ENCODE assay signal across 31 cellular contexts in genomic region chr9:92403153-92403552, GRCh38. TPM values are rescaled to one million over a fixed set of nuclear protein-coding genes. Genes with fewer than 3 reads are reported as not detected.
DNase-seq lines count a peak whose midpoint lies in the region; ATAC-seq and TF ChIP-seq lines count a peak whose summit lies in the region.
"Had no signal": no experiment of that assay in that cellular context is flagged by ENCODE, and none has a peak within 500 bp of the region (broad histone marks: within the 10 kb centered on the region; RNA-seq: fewer than 3 reads in every experiment).

No MANE protein-coding gene starts in this region.

- no peaks in the 10 kb centered on the region for H3K9me2 ChIP-seq in Loucy (replicated peaks; ENCODE audit: low read depth, low read length)

- H3K4me2 ChIP-seq in Loucy (ENCODE audit: low read depth, low read length, poor library complexity, severe bottlenecking) = peak overlapping the region; percentile 84
- H3K4me2 ChIP-seq: BLaER1 treated with 17β-estradiol and CSF1 and Interleukin-3, amounts not matched to agents 10 nM and 100 nM had no signal

- H3K27ac ChIP-seq in coronary artery (peak overlapping the region; percentile 57 to 92), muscle layer of duodenum (ENCODE audit: low read length) (no peak overlapping the region), tibial artery (peak overlapping the region; percentile 57 to 76)
- H3K27ac ChIP-seq: BLaER1 treated with 17β-estradiol and CSF1 and Interleukin-3, amounts not matched to agents 10 nM and 100 nM; Peyer's patch had no signal

- H3K9me3 ChIP-seq in Loucy (ENCODE audit: insufficient read depth, low read depth, low read length) = no peaks in the 10 kb centered on the region
- H3K9me3 ChIP-seq in muscle layer of duodenum (ENCODE audit: control insufficient read depth in 1 of 2, low read length in 2 of 2) = no peaks in the 10 kb centered on the region
- no peaks in the 10 kb centered on the region for H3K9me3 ChIP-seq in tibial artery
- H3K9me3 ChIP-seq: Peyer's patch had no signal

- H4K20me1 ChIP-seq in Loucy (ENCODE audit: insufficient read depth, low read length, poor library complexity, severe bottlenecking) = no peaks in the 10 kb centered on the region
- H4K20me1 ChIP-seq: BLaER1 treated with 17β-estradiol and CSF1 and Interleukin-3, amounts not matched to agents 10 nM and 100 nM had no signal

- intact Hi-C loops in tibial artery (cut with DNase I; ENCODE audit: low total_unique reads) = no loop called here
- intact Hi-C loops in left colon (cut with DNase I, micrococcal nuclease) = no loop called here

- H3K4me3 ChIP-seq in Loucy (ENCODE audit: low read length, poor library complexity, severe bottlenecking) = peak overlapping the region; percentile 75
- H3K4me3 ChIP-seq in coronary artery = peak overlapping the region; percentile 66
- H3K4me3 ChIP-seq in muscle layer of duodenum (ENCODE audit: low read depth in 1 of 2, low read length in 2 of 2) = peak overlapping the region; percentile 17 to 42
- H3K4me3 ChIP-seq in tibial artery = peak overlapping the region; percentile 40 to 50
- H3K4me3 ChIP-seq: BLaER1 treated with 17β-estradiol and CSF1 and Interleukin-3, amounts not matched to agents 10 nM and 100 nM had no signal

- peaks cover 5% of the 10 kb centered on the region; the same call in 1 of the 2 replicates for H3F3A ChIP-seq in Loucy (ENCODE audit: low read depth)

- H3K9ac ChIP-seq in Loucy (ENCODE audit: low read depth, low read length, poor library complexity, severe bottlenecking) = peak overlapping the region; percentile 78
- H3K9ac ChIP-seq: BLaER1 treated with 17β-estradiol and CSF1 and Interleukin-3, amounts not matched to agents 10 nM and 100 nM had no signal

- ATAC-seq in left colon = no peak

- TF ChIP-seq CTCF in Loucy (conservative IDR thresholded peaks at IDR 0.05; ENCODE audit: low read length) (no peak), coronary artery (IDR thresholded peaks at IDR 0.05) (no peak), tibial artery (IDR thresholded peaks at IDR 0.05) (no peak)

- H2AFZ ChIP-seq in Loucy (ENCODE audit: low read length) = no peak overlapping the region

- DNase-seq in coronary artery (ENCODE audit: low spot score) (no peak), tibial artery (no peak), left colon (no peak), OCI-M1 (lab: John Stamatoyannopoulos, UW) (no peak), retina (no peak)
- DNase-seq: activated B cell treated with CpG ODN at 0.5 μM for 24 hours; activated CD4-positive, alpha-beta T cell treated with anti-CD3 and anti-CD28 coated beads, Interleukin-2, amount 50 U/mL, for 1 hour; activated T-cell treated with anti-CD3 and anti-CD28 coated beads, Interleukin-2, amount 50 U/mL, for 72 hours; anterior cingulate cortex; central memory CD4-positive, alpha-beta T cell; GOT3; kidney glomerular epithelial cell; mammary epithelial cell; NCI-H1092; NCI-H187 treated with DMSO at 0.1 percent for 48 hours; NCI-H2171 treated with DMSO at 0.1 percent for 48 hours; NCI-H526 treated with DMSO at 0.1 percent for 48 hours; Peyer's patch; small intestine; stimulated activated CD4-positive, alpha-beta T cell treated with anti-CD3 and anti-CD28 coated beads, Interleukin-1b, Interleukin-23, amount 100 ng/mL, for 48 hours; stimulated activated CD8-positive, alpha-beta memory T cell treated with anti-CD3 and anti-CD28 coated beads, Interleukin-4, amount 100 ng/mL, for 48 hours; stimulated activated naive CD8-positive, alpha-beta T cell treated with anti-CD3 and anti-CD28 coated beads, Interleukin-15, amount 100 ng/mL, for 72 hours; SW 1271; T-helper 9 cell had no signal

- H3K4me1 ChIP-seq in Loucy (ENCODE audit: insufficient read depth, low read length, poor library complexity, severe bottlenecking) (peaks cover 65% of the 10 kb centered on the region), muscle layer of duodenum (ENCODE audit: control insufficient read depth in 1 of 2, insufficient read depth in 2 of 2, low read length in 2 of 2) (peaks cover 6 to 17% of the 10 kb centered on the region in 2 donors), tibial artery (peaks cover 0 to 59% (median 15%) of the 10 kb centered on the region in 4 donors)

- no peaks in the 10 kb centered on the region for H3K27me3 ChIP-seq in Loucy (ENCODE audit: insufficient read depth, low read length, poor library complexity, severe bottlenecking)
- H3K27me3 ChIP-seq in muscle layer of duodenum (ENCODE audit: low read depth, low read length) = no peaks in the 10 kb centered on the region
- H3K27me3 ChIP-seq in tibial artery = no peaks in the 10 kb centered on the region
- H3K27me3 ChIP-seq: BLaER1 treated with 17β-estradiol and CSF1 and Interleukin-3, amounts not matched to agents 10 nM and 100 nM; Peyer's patch had no signal

- no peaks in the 10 kb centered on the region for H3K36me3 ChIP-seq in Loucy (ENCODE audit: insufficient read depth, low read length)
- no peaks in the 10 kb centered on the region for H3K36me3 ChIP-seq in muscle layer of duodenum (ENCODE audit: control insufficient read depth in 1 of 2, insufficient read depth in 2 of 2, low read length in 2 of 2)
- no peaks in the 10 kb centered on the region for H3K36me3 ChIP-seq in tibial artery
- H3K36me3 ChIP-seq: BLaER1 treated with 17β-estradiol and CSF1 and Interleukin-3, amounts not matched to agents 10 nM and 100 nM; Peyer's patch had no signal

- peaks cover 81% of the 10 kb centered on the region for H3K79me2 ChIP-seq in Loucy (ENCODE audit: insufficient read depth, low read length)

RNA-seq across cellular contexts. Expression of gene OGN, which starts 1.2 kb away (rescaled TPM):
- 10 to 100 TPM in 1 of 2 donors, 1 to 10 TPM in 1; 3.9 to 17.6 TPM for total RNA-seq in left colon
- total RNA-seq: activated B cell treated with CpG ODN at 0.5 μM for 24 hours; activated naive CD4-positive, alpha-beta T cell treated with anti-CD3 and anti-CD28 coated beads, Interleukin-2, amount 50 U/mL, for 72 hours; activated T-cell treated with anti-CD3 and anti-CD28 coated beads, Interleukin-2, amount 50 U/mL, for 72 hours; endothelial cell of umbilical vein; G401; mammary epithelial cell; progenitor cell of endocrine pancreas had no signal

RNA-seq across cellular contexts. Expression of gene OMD, which starts 21.1 kb away (rescaled TPM):
- 1 to 10 TPM; 1.6 to 3.0 TPM for total RNA-seq in left colon
- total RNA-seq: activated B cell treated with CpG ODN at 0.5 μM for 24 hours; activated naive CD4-positive, alpha-beta T cell treated with anti-CD3 and anti-CD28 coated beads, Interleukin-2, amount 50 U/mL, for 72 hours; activated T-cell treated with anti-CD3 and anti-CD28 coated beads, Interleukin-2, amount 50 U/mL, for 72 hours; endothelial cell of umbilical vein; G401; mammary epithelial cell; progenitor cell of endocrine pancreas had no signal
